In genomic region chr15:101517504-101517903, GRCh38 we compare ENCODE assay signal across 35 cellular contexts. TPM values are rescaled to one million over a fixed set of nuclear protein-coding genes. Genes with fewer than 3 reads are reported as not detected.
A peak's percentile ranks its signal among the peaks of the same experiment; 100 is the strongest.
DNase-seq lines count a peak whose midpoint lies in the region; ATAC-seq, FAIRE-seq and TF ChIP-seq lines count a peak whose summit lies in the region.
"Had no signal": no experiment of that assay in that cellular context is flagged by ENCODE, and none has a peak within 500 bp of the region (broad histone marks: within the 10 kb centered on the region; RNA-seq: fewer than 3 reads in every experiment).

No MANE protein-coding gene starts in this region.

- TF ChIP-seq CTCF in HEK293 (tag by site-specific recombination; IDR thresholded peaks at IDR 0.05) (no peak), astrocyte of the spinal cord (IDR thresholded peaks at IDR 0.05; ENCODE audit: low read depth, low read length) (no peak), K562 (IDR thresholded peaks at IDR 0.05 in 2 of 3, conservative IDR thresholded peaks at IDR 0.05 in 1 of 3; ENCODE audit: insufficient read depth in 2 of 3, low read depth in 1 of 3, low read length in 3 of 3) (no peak), hepatocyte (IDR thresholded peaks at IDR 0.05; ENCODE audit: poor library complexity) (no peak)

- H3K9me3 ChIP-seq in GM23248 (ENCODE audit: low read depth) (no peaks in the 10 kb centered on the region), HEK293 (ENCODE audit: control insufficient read depth, insufficient read depth, low read depth, low read length) (peaks cover 17% of the 10 kb centered on the region), K562 (replicated peaks; ENCODE audit: control insufficient read depth, insufficient read depth, low read depth, low read length) (peaks cover 2% of the 10 kb centered on the region), hepatocyte (ENCODE audit: low read depth) (peaks cover 15% of the 10 kb centered on the region)

- no peaks in the 10 kb centered on the region for H3K9me2 ChIP-seq in GM23248 (ENCODE audit: insufficient read depth)
- no peaks in the 10 kb centered on the region for H3K9me2 ChIP-seq in hepatocyte (replicated peaks; ENCODE audit: insufficient read depth)

- H3K4me2 ChIP-seq in GM23248 (ENCODE audit: unreplicated experiment) (no peak overlapping the region), K562 (ENCODE audit: insufficient read depth, low read length) (no peak overlapping the region), hepatocyte (no peak overlapping the region)
- H3K4me2 ChIP-seq: A549; BLaER1; BLaER1 treated with 17β-estradiol and CSF1 and Interleukin-3, amounts not matched to agents 10 nM and 100 nM had no signal

- no peak overlapping the region for H3K9ac ChIP-seq in GM23248
- H3K9ac ChIP-seq in K562 (ENCODE audit: insufficient read depth in 1 of 2, low read depth in 2 of 2, low read length in 2 of 2) = no peak overlapping the region
- H3K9ac ChIP-seq: BLaER1; BLaER1 treated with 17β-estradiol and CSF1 and Interleukin-3, amounts not matched to agents 10 nM and 100 nM had no signal

- H4K20me1 ChIP-seq in GM23248 (ENCODE audit: insufficient read depth) (no peaks in the 10 kb centered on the region), K562 (replicated peaks; ENCODE audit: control insufficient read depth, insufficient read depth, low read length) (no peaks in the 10 kb centered on the region), hepatocyte (ENCODE audit: insufficient read depth, poor library complexity, severe bottlenecking) (no peaks in the 10 kb centered on the region)
- H4K20me1 ChIP-seq: BLaER1; BLaER1 treated with 17β-estradiol and CSF1 and Interleukin-3, amounts not matched to agents 10 nM and 100 nM had no signal

- TF ChIP-seq POLR2A in K562 (conservative IDR thresholded peaks at IDR 0.05) = no peak

- H3K4me1 ChIP-seq in GM23248 (ENCODE audit: insufficient read depth) (no peaks in the 10 kb centered on the region), HEK293 (ENCODE audit: control insufficient read depth, insufficient read depth, low read length) (no peaks in the 10 kb centered on the region), K562 (replicated peaks in 1 of 2; ENCODE audit: control insufficient read depth in 2 of 2, insufficient read depth in 2 of 2, low read length in 2 of 2) (no peaks in the 10 kb centered on the region; a peak in 1 of 5 replicates), hepatocyte (ENCODE audit: insufficient read depth) (no peaks in the 10 kb centered on the region)
- H3K4me1 ChIP-seq: A549, BE2C, Caco-2 had no signal

- intact Hi-C loops in K562 (cut with micrococcal nuclease) = no loop called here

- H3K36me3 ChIP-seq in GM23248 (ENCODE audit: low read depth) = no peaks in the 10 kb centered on the region
- H3K36me3 ChIP-seq in HEK293 (ENCODE audit: control insufficient read depth in 2 of 2, insufficient read depth in 1 of 2, low read length in 2 of 2) = no peaks in the 10 kb centered on the region
- no peaks in the 10 kb centered on the region for H3K36me3 ChIP-seq in K562 (ENCODE audit: control insufficient read depth, insufficient read depth, low read length)
- no peaks in the 10 kb centered on the region for H3K36me3 ChIP-seq in hepatocyte (replicated peaks; ENCODE audit: insufficient read depth, low read depth)
- H3K36me3 ChIP-seq: BE2C; BLaER1; BLaER1 treated with 17β-estradiol and CSF1 and Interleukin-3, amounts not matched to agents 10 nM and 100 nM had no signal

- POLR2A ChIA-PET in HEK293 (lab: Yijun Ruan, JAX) = no interaction called here
- POLR2A ChIA-PET in K562 (lab: Yijun Ruan, JAX) = no interaction called here

- ATAC-seq in K562 (no peak), GM18909 (IDR thresholded peaks at IDR 0.05; ENCODE audit: poor library complexity, unreplicated experiment) (no peak), GM21737 (IDR thresholded peaks at IDR 0.05; ENCODE audit: unreplicated experiment) (no peak)
- ATAC-seq: A549; CD8-positive, alpha-beta T cell had no signal

- H3K9me1 ChIP-seq in K562 (ENCODE audit: control insufficient read depth, insufficient read depth, low read length) = no peaks in the 10 kb centered on the region

- H3K4me3 ChIP-seq in GM23248 = no peak overlapping the region
- H3K4me3 ChIP-seq in HEK293 (ENCODE audit: low read depth, low read length) = no peak overlapping the region
- no peak overlapping the region for H3K4me3 ChIP-seq in astrocyte of the spinal cord (ENCODE audit: low read depth, low read length)
- no peak overlapping the region for H3K4me3 ChIP-seq in K562
- H3K4me3 ChIP-seq in hepatocyte = no peak overlapping the region
- H3K4me3 ChIP-seq: A549; BLaER1; BLaER1 treated with 17β-estradiol and CSF1 and Interleukin-3, amounts not matched to agents 10 nM and 100 nM had no signal

- H3K27me3 ChIP-seq in GM23248 (replicated peaks; ENCODE audit: insufficient read depth) = 0 out of 2 replicates have a peak, but pooled peaks cover 14% of the 10 kb centered on the region
- H3K27me3 ChIP-seq in K562 (ENCODE audit: control insufficient read depth in 2 of 2, insufficient read depth in 2 of 2, low read length in 2 of 2) = peaks cover 6 to 13% of the 10 kb centered on the region in 2 experiments
- H3K27me3 ChIP-seq in hepatocyte = no peaks in the 10 kb centered on the region
- H3K27me3 ChIP-seq: BLaER1; BLaER1 treated with 17β-estradiol and CSF1 and Interleukin-3, amounts not matched to agents 10 nM and 100 nM had no signal

- H3F3A ChIP-seq in GM23248 (ENCODE audit: insufficient read depth) = no peaks in the 10 kb centered on the region

- no peaks in the 10 kb centered on the region for H3K79me2 ChIP-seq in GM23248 (ENCODE audit: insufficient read depth)
- no peaks in the 10 kb centered on the region for H3K79me2 ChIP-seq in K562 (ENCODE audit: control insufficient read depth, insufficient read depth, low read length)
- no peaks in the 10 kb centered on the region for H3K79me2 ChIP-seq in hepatocyte

- no peak for FAIRE-seq in K562 (lab: Jason Lieb, UNC)
- FAIRE-seq: A204.1, D721Med had no signal

- TF ChIP-seq RAD21 in K562 (CRISPR knock-in tag; conservative IDR thresholded peaks at IDR 0.05 in 1 of 2, IDR thresholded peaks at IDR 0.05 in 1 of 2) = no peak

- DNase-seq in GM23248 (peak; percentile 13), astrocyte of the spinal cord (ENCODE audit: low read depth, low spot score) (peak; percentile 5), K562 (ENCODE audit: extremely low read depth in 1 of 4, low spot score in 3 of 4) (no peak), Ammon's horn (ENCODE audit: low spot score) (no peak), hepatocyte (ENCODE audit: low spot score) (no peak)
- DNase-seq: 8988T; ACHN; AML-193; BE2C; C1 segment of cervical spinal cord; Caco-2; Calu3; CD4-positive, alpha-beta memory T cell; CD4-positive, alpha-beta T cell; CD4-positive, CD25-positive, alpha-beta regulatory T cell; CD8-positive, alpha-beta memory T cell; COR-L47; DMS 273 treated with DMSO at 0.1 percent for 48 hours; DMS153; DMS53; DMS79; DMS79 treated with DMSO at 0.1 percent for 48 hours; DND-41; EL had no signal

- in situ Hi-C loops in GM23248 (cut with MboI) = no loop called here
- in situ Hi-C loops in astrocyte of the spinal cord (cut with HindIII; ENCODE audit: low sequenced_read_pairs) = no loop called here
- in situ Hi-C loops in K562 (cut with MboI) = no loop called here

- CTCF ChIA-PET in HEK293 (lab: Yijun Ruan, JAX) (no interaction called here), K562 (lab: Yijun Ruan, JAX; ENCODE audit: low intra/inter-chr PET ratio) (no interaction called here)

- H2AFZ ChIP-seq in GM23248 (no peak overlapping the region), K562 (ENCODE audit: low read depth, low read length) (no peak overlapping the region), hepatocyte (no peak overlapping the region)

- H3K27ac ChIP-seq in GM23248 (no peak overlapping the region), HEK293 (ENCODE audit: extremely low read depth, low read depth, low read length) (no peak overlapping the region), K562 (ENCODE audit: extremely low read depth, low read depth, low read length) (no peak overlapping the region), hepatocyte (no peak overlapping the region)
- H3K27ac ChIP-seq: 22Rv1; A549; BLaER1; BLaER1 treated with 17β-estradiol and CSF1 and Interleukin-3, amounts not matched to agents 10 nM and 100 nM; C4-2B had no signal

- no peak for TF ChIP-seq EP300 in K562 (IDR thresholded peaks at IDR 0.05; ENCODE audit: low read length)

- no TSS peak for BruUV-seq in K562 (replicated peaks; lab: Mats Ljungman, UMichigan)

TF ChIP-seq in HEK293, 187 proteins besides CTCF, POLR2A, EP300 and RAD21 (continues in another document):
- TF ChIP-seq GLI4 (tag by site-specific recombination; IDR thresholded peaks at IDR 0.05) (no peak), ZNF677 (tag by site-specific recombination; IDR thresholded peaks at IDR 0.05) (no peak)

TF ChIP-seq in K562, 482 proteins besides CTCF, POLR2A, EP300 and RAD21 (continues in another document):
- peak; percentile 95 for TF ChIP-seq ZNF324 (CRISPR knock-in tag; IDR thresholded peaks at IDR 0.05)
- no peak for TF ChIP-seq LARP7 (IDR thresholded peaks at IDR 0.05)

RNA-seq across cellular contexts. Expression of gene PCSK6, which starts 28.0 kb away (rescaled TPM):
- not detected in 2 replicates for total RNA-seq in GM23248 (2014; rRNA removed; shearing (Covaris generic))
- polyA plus RNA-seq in GM23248 (2016; fragmentation: Nextera tagmentation; extraction: Ambion mirVana) (0.19 and 0.38 TPM in 2 replicates), K562 (2011; rRNA removed) (32.6 and 36.7 TPM in 2 replicates), K562 (2014; fragmentation: Illumina TruSeq; extraction: Trizol) (17.5 and 20.5 TPM in 2 replicates), K562 (2014; fragmentation: Nextera tagmentation; extraction: Ambion mirVana) (1 to 10 TPM; 2.2 to 3.4 TPM), K562 (2014; rRNA removed) (19.3 and 20.7 TPM in 2 replicates), hepatocyte (31.7 and 36.0 TPM in 2 replicates)
- 94.9 and 139 TPM in 2 replicates for total RNA-seq in K562 (2011; cell fraction: chromatin; rRNA removed; ENCODE audit: low replicate concordance)
- 83.4 and 91.1 TPM in 2 replicates for total RNA-seq in K562 (2011; cell fraction: nucleolus; rRNA removed)
- total RNA-seq in K562 (2011; cell fraction: nucleoplasm; rRNA removed) = 86.1 and 94.3 TPM in 2 replicates
- total RNA-seq in K562 (2014; rRNA removed) (14.5 and 27.2 TPM in 2 replicates), K562 (2014; rRNA removed; fragmentation: Illumina TruSeq; extraction: Trizol) (13.7 and 14.4 TPM in 2 replicates), K562 (2015; rRNA removed; fragmentation: Illumina TruSeq; extraction: Trizol) (11.2 and 11.8 TPM in 2 replicates), K562 (2021) (17.6 and 18.3 TPM in 2 replicates), hepatocyte (40.5 and 52.5 TPM in 2 replicates)
- polyA plus RNA-seq in K562 (2011; cell fraction: cytosol; rRNA removed) = 23.3 and 26.1 TPM in 2 replicates
- polyA plus RNA-seq in K562 (2011; cell fraction: nucleus; rRNA removed) = 87.3 and 101 TPM in 2 replicates
- 17.5 and 24.2 TPM in 2 replicates for polyA plus RNA-seq in K562 (2012)
- 24.8 and 36.1 TPM in 2 replicates for polyA minus RNA-seq in K562 (2011; rRNA and poly(A)+ RNA removed)
- 30.4 and 31.4 TPM in 2 replicates for polyA minus RNA-seq in K562 (2011; cell fraction: cytosol; rRNA and poly(A)+ RNA removed)
- polyA minus RNA-seq in K562 (2011; cell fraction: nucleus; rRNA and poly(A)+ RNA removed) = 33.4 and 41.8 TPM in 2 replicates

Comparison
In these comparisons a context has a peak if more than half of its experiments do, and no peak if none do; other contexts are left out.
1. DNase-seq: peak in GM23248 (single experiment) and astrocyte of the spinal cord (single experiment); none in K562 (0 of 4), Ammon's horn (single experiment) and hepatocyte (single experiment).
2. RNA of gene PCSK6, which starts 28.0 kb away (total RNA-seq): 40.5 to 52.5 TPM in hepatocyte and 11.2 to 139 TPM in K562; not detected in GM23248; every median in the first group is over 10 times any median in the second.